8 cellular contexts compared by ENCODE assay signal in genomic region chr14:85532981-85533820, GRCh38. TPM values are rescaled to one million over a fixed set of nuclear protein-coding genes. Genes with fewer than 3 reads are reported as not detected.
A peak's percentile ranks its signal among the peaks of the same experiment; 100 is the strongest.
DNase-seq lines count a peak whose midpoint lies in the region; ATAC-seq and TF ChIP-seq lines count a peak whose summit lies in the region.

No MANE protein-coding gene starts in this region.

- H3K4me1 ChIP-seq in cardiac muscle cell (ENCODE audit: low read depth) = peaks cover 3% of the 10 kb centered on the region

- H3K27me3 Mint-ChIP-seq in T-helper 17 cell = peaks cover 59% of the 10 kb centered on the region

- no peak overlapping the region for H3K27ac Mint-ChIP-seq in T-helper 17 cell

- H3K27me3 ChIP-seq in cardiac muscle cell = peaks cover 37% of the 10 kb centered on the region

- H3K36me3 Mint-ChIP-seq in T-helper 17 cell (ENCODE audit: low read depth) = peaks cover 3% of the 10 kb centered on the region

- H3K4me3 ChIP-seq in WI38 (ENCODE audit: low read depth, low read length) (peak overlapping the region; percentile 79), cardiac muscle cell (peak overlapping the region; percentile 65)

- no peak overlapping the region for H3K27ac ChIP-seq in cardiac muscle cell

- H3K9me3 ChIP-seq in cardiac muscle cell (ENCODE audit: low read depth) (no peaks in the 10 kb centered on the region), T-helper 17 cell (ENCODE audit: control insufficient read depth, low read length, poor library complexity, severe bottlenecking) (peaks cover 4% of the 10 kb centered on the region)

- peaks cover 8% of the 10 kb centered on the region for H3K4me1 Mint-ChIP-seq in T-helper 17 cell

- ATAC-seq in omental fat pad (ENCODE audit: low FRiP score) (peak; percentile 51), T-helper 17 cell (no peak)

- no peak overlapping the region for H3K4me3 Mint-ChIP-seq in T-helper 17 cell

- TF ChIP-seq CTCF in WI38 (IDR thresholded peaks at IDR 0.05; ENCODE audit: low read depth, low read length) (no peak), cardiac muscle cell (IDR thresholded peaks at IDR 0.05; ENCODE audit: low read depth, low read length) (no peak), omental fat pad (IDR thresholded peaks at IDR 0.05) (no peak)

- no peaks in the 10 kb centered on the region for H3K36me3 ChIP-seq in cardiac muscle cell

- DNase-seq in NCI-H82 (lab: John Stamatoyannopoulos, UW) = peak; percentile 69
- no peak for DNase-seq in NCI-H82 treated with DMSO at 0.1 percent for 48 hours (lab: John Stamatoyannopoulos, UW; ENCODE audit: unreplicated experiment)
- peak; percentile 85 to 94 for DNase-seq in cardiac muscle cell (ENCODE audit: low read depth in 1 of 2, low spot score in 1 of 2)
- DNase-seq in omental fat pad (ENCODE audit: low spot score) = no peak
- no peak for DNase-seq in stimulated activated CD4-positive, alpha-beta T cell treated with anti-CD3 and anti-CD28 coated beads, Interleukin-4, amount 100 ng/mL, for 24 hours
- DNase-seq in activated CD4-positive, alpha-beta T cell treated with anti-CD3 and anti-CD28 coated beads for 48 hours = no peak
- DNase-seq in T-helper 17 cell = no peak

RNA-seq across cellular contexts. Expression of gene FLRT2, which starts 3.3 kb away (rescaled TPM):
- total RNA-seq in cardiac muscle cell = 5.8 and 10.1 TPM in 2 replicates
- polyA plus RNA-seq in cardiac muscle cell = 2.6 and 5.2 TPM in 2 replicates
- total RNA-seq in omental fat pad = 10 to 100 TPM; 15.9 to 71.4 (median 23.8) TPM
- not detected for total RNA-seq in T-helper 17 cell

Comparison
In these comparisons a context has a peak if more than half of its experiments do, and no peak if none do; other contexts are left out.
1. DNase-seq: peak in NCI-H82 (single experiment) and cardiac muscle cell (2 of 2); none in NCI-H82 treated with DMSO at 0.1 percent for 48 hours (single experiment), omental fat pad (single experiment), stimulated activated CD4-positive, alpha-beta T cell treated with anti-CD3 and anti-CD28 coated beads, Interleukin-4, amount 100 ng/mL, for 24 hours (single experiment), activated CD4-positive, alpha-beta T cell treated with anti-CD3 and anti-CD28 coated beads for 48 hours (single experiment) and T-helper 17 cell (0 of 3).